Comparison of ENCODE assay signal across 9 cellular contexts in genomic region chr17:74274060-74274702, GRCh38. TPM values are rescaled to one million over a fixed set of nuclear protein-coding genes. Genes with fewer than 3 reads are reported as not detected.
DNase-seq lines count a peak whose midpoint lies in the region; ATAC-seq lines count a peak whose summit lies in the region.
"Had no signal": no experiment of that assay in that cellular context is flagged by ENCODE, and none has a peak within 500 bp of the region (broad histone marks: within the 10 kb centered on the region; RNA-seq: fewer than 3 reads in every experiment).

Gene DNAI2 (plus strand): TSS chr17:74274234. CDS start chr17:74281818, 7,584 bp downstream.

- H4K91ac ChIP-seq in mesenchymal stem cell (ENCODE audit: low read length): no peak within 1 kb of the TSS

- peaks cover 2% of the 10 kb centered on the region for H3K4me1 ChIP-seq in mesenchymal stem cell (ENCODE audit: control insufficient read depth, insufficient read depth, low read depth, low read length)

- H3K9me3 ChIP-seq in mesenchymal stem cell (ENCODE audit: control insufficient read depth, low read length): no peaks in the 10 kb centered on the region

- H2AFZ ChIP-seq in mesenchymal stem cell (ENCODE audit: low read depth, low read length): no peak within 1 kb of the TSS

- no peak within 1 kb of the TSS for H3K4me2 ChIP-seq in mesenchymal stem cell (ENCODE audit: low read length, poor library complexity, severe bottlenecking)

- no peaks in the 10 kb centered on the region for H3K36me3 ChIP-seq in mesenchymal stem cell (ENCODE audit: control insufficient read depth in 1 of 2, insufficient read depth in 2 of 2, low read depth in 1 of 2, low read length in 2 of 2)

- no peaks in the 10 kb centered on the region for H3K36me3 Mint-ChIP-seq in activated naive CD8-positive, alpha-beta T cell
- H3K36me3 Mint-ChIP-seq in naive thymus-derived CD8-positive, alpha-beta T cell: no peaks in the 10 kb centered on the region

- H3K4me3 Mint-ChIP-seq in activated naive CD8-positive, alpha-beta T cell: peak within 1 kb of the TSS; percentile 72
- H3K4me3 Mint-ChIP-seq in naive thymus-derived CD8-positive, alpha-beta T cell: peak within 1 kb of the TSS; percentile 58 to 88 (median 74)

- H3K79me1 ChIP-seq in mesenchymal stem cell (replicated peaks; ENCODE audit: low read length, poor library complexity, severe bottlenecking): no peaks in the 10 kb centered on the region

- 8% methylated on average over 26 of the region's 32 CpGs for WGBS in mesenchymal stem cell

- H3K4ac ChIP-seq in mesenchymal stem cell (ENCODE audit: low read depth in 1 of 2, low read length in 2 of 2): no peak within 1 kb of the TSS

- no peak within 1 kb of the TSS for H4K8ac ChIP-seq in mesenchymal stem cell (ENCODE audit: low read length)

- H3K27ac ChIP-seq in mesenchymal stem cell (ENCODE audit: low read length, poor library complexity, severe bottlenecking): no peak within 1 kb of the TSS
- H3K27ac ChIP-seq: HL-60 had no signal

- no peak within 1 kb of the TSS for H2BK5ac ChIP-seq in mesenchymal stem cell (ENCODE audit: low read depth, low read length, poor library complexity, severe bottlenecking)

- peak; percentile 30 to 50 for ATAC-seq in naive thymus-derived CD8-positive, alpha-beta T cell
- ATAC-seq in GM21390 (IDR thresholded peaks at IDR 0.05; ENCODE audit: unreplicated experiment) (no peak), GM21529 (IDR thresholded peaks at IDR 0.05; ENCODE audit: unreplicated experiment) (no peak)

- H2BK15ac ChIP-seq in mesenchymal stem cell (ENCODE audit: low read depth, poor library complexity, severe bottlenecking): no peak within 1 kb of the TSS

- no peak within 1 kb of the TSS for H3K4me3 ChIP-seq in mesenchymal stem cell (ENCODE audit: insufficient read depth in 1 of 2, low read depth in 1 of 2, low read length in 2 of 2)

- H3K18ac ChIP-seq in mesenchymal stem cell (ENCODE audit: low read depth in 1 of 2, low read length in 2 of 2): no peak within 1 kb of the TSS

- H3K14ac ChIP-seq in mesenchymal stem cell (ENCODE audit: low read length in 2 of 2): no peak within 1 kb of the TSS

- DNase-seq in DMS153 treated with DMSO at 0.1 percent for 48 hours (lab: John Stamatoyannopoulos, UW; ENCODE audit: unreplicated experiment) (peak; percentile 6), NCI-H2107 treated with DMSO at 0.1 percent for 48 hours (lab: John Stamatoyannopoulos, UW; ENCODE audit: unreplicated experiment) (peak; percentile 12), mesenchymal stem cell (no peak)
- DNase-seq in naive thymus-derived CD8-positive, alpha-beta T cell: peak in 3 of 10 donors; percentile 4 to 40 (median 26)
- DNase-seq in activated CD4-positive, CD25-positive, alpha-beta regulatory T cell treated with anti-CD3 and anti-CD28 coated beads, Interleukin-2, amount 50 U/mL, for 72 hours: no peak

- no peaks in the 10 kb centered on the region for H3K27me3 Mint-ChIP-seq in activated naive CD8-positive, alpha-beta T cell
- peaks cover 0 to 7% (median 0%) of the 10 kb centered on the region in 5 donors for H3K27me3 Mint-ChIP-seq in naive thymus-derived CD8-positive, alpha-beta T cell

- no peaks in the 10 kb centered on the region for H3K9me3 Mint-ChIP-seq in activated naive CD8-positive, alpha-beta T cell (ENCODE audit: low read depth)
- no peaks in the 10 kb centered on the region for H3K9me3 Mint-ChIP-seq in naive thymus-derived CD8-positive, alpha-beta T cell

- no peak within 1 kb of the TSS for H3K27ac Mint-ChIP-seq in activated naive CD8-positive, alpha-beta T cell
- H3K27ac Mint-ChIP-seq in naive thymus-derived CD8-positive, alpha-beta T cell: peak within 1 kb of the TSS; percentile 38 to 96 (median 84)

- peak within 1 kb of the TSS in 1 of 2 experiments; percentile 42 for H3K23ac ChIP-seq in mesenchymal stem cell (ENCODE audit: low read length in 2 of 2)

- H2BK120ac ChIP-seq in mesenchymal stem cell (ENCODE audit: low read depth, low read length): no peak within 1 kb of the TSS

- H2BK12ac ChIP-seq in mesenchymal stem cell (ENCODE audit: low read length in 2 of 2): no peak within 1 kb of the TSS

- peaks cover 15% of the 10 kb centered on the region for H3K4me1 Mint-ChIP-seq in activated naive CD8-positive, alpha-beta T cell (ENCODE audit: low read depth)
- H3K4me1 Mint-ChIP-seq in naive thymus-derived CD8-positive, alpha-beta T cell: peaks cover 12 to 31% (median 21%) of the 10 kb centered on the region in 4 donors

- no peak within 1 kb of the TSS for H3K9ac ChIP-seq in mesenchymal stem cell (ENCODE audit: low read length)

- H2AK5ac ChIP-seq in mesenchymal stem cell (ENCODE audit: low read length, severe bottlenecking): no peak within 1 kb of the TSS

- peaks cover 40 to 60% of the 10 kb centered on the region in 2 experiments for H3K27me3 ChIP-seq in mesenchymal stem cell (ENCODE audit: control insufficient read depth in 1 of 2, insufficient read depth in 1 of 2, low read length in 2 of 2)

- POLR2A ChIA-PET in naive thymus-derived CD8-positive, alpha-beta T cell (lab: Charles Lee): interaction anchor here (0.8 kb wide), 1 partner anchor 71 kb away, joined by 3 read pairs; no protein-coding TSS in a partner anchor

RNA-seq across cellular contexts. Expression of gene DNAI2, which starts in this region (rescaled TPM):
- total RNA-seq in naive thymus-derived CD8-positive, alpha-beta T cell: under 1 TPM; 0.38 to 0.42 TPM
- under 1 TPM; 0.09 to 0.28 (median 0.11) TPM for polyA plus RNA-seq in naive thymus-derived CD8-positive, alpha-beta T cell
- not detected for polyA plus RNA-seq in mesenchymal stem cell (2013, experiment 1 of 2)
- polyA plus RNA-seq in mesenchymal stem cell (2013, experiment 2 of 2): not detected

Comparison
In these comparisons a context has a peak if more than half of its experiments do, and no peak if none do; other contexts are left out.
1. Peak in ATAC-seq in naive thymus-derived CD8-positive, alpha-beta T cell; RNA of the gene not detected or under 1 TPM.
2. DNase-seq: peak in DMS153 treated with DMSO at 0.1 percent for 48 hours (single experiment) and NCI-H2107 treated with DMSO at 0.1 percent for 48 hours (single experiment); none in activated CD4-positive, CD25-positive, alpha-beta regulatory T cell treated with anti-CD3 and anti-CD28 coated beads, Interleukin-2, amount 50 U/mL, for 72 hours (single experiment) and mesenchymal stem cell (single experiment).